21 cellular contexts compared by ENCODE assay signal in genomic region chr5:29079771-29080170, GRCh38.
DNase-seq lines count a peak whose midpoint lies in the region; ATAC-seq and TF ChIP-seq lines count a peak whose summit lies in the region.
"Had no signal": no experiment of that assay in that cellular context is flagged by ENCODE, and none has a peak within 500 bp of the region (broad histone marks: within the 10 kb centered on the region; RNA-seq: fewer than 3 reads in every experiment).

No MANE protein-coding gene starts in this region.

- H3K4me1 Mint-ChIP-seq in Calu3 (ENCODE audit: low read depth, unreplicated experiment), result peaks cover 9% of the 10 kb centered on the region
- H3K4me1 Mint-ChIP-seq: activated CD4-positive, alpha-beta memory T cell treated with anti-CD3 and anti-CD28 coated beads, Interleukin-2, amount 10 ng/mL, durations not matched to agents 7 days and 5 days; activated naive CD8-positive, alpha-beta T cell treated with anti-CD3 and anti-CD28 coated beads for 36 hours had no signal

- ATAC-seq in GM18868 (IDR thresholded peaks at IDR 0.05; ENCODE audit: unreplicated experiment), result no peak
- ATAC-seq in HG03571 (IDR thresholded peaks at IDR 0.05; ENCODE audit: unreplicated experiment), result no peak
- no peak for ATAC-seq in HG03280 (IDR thresholded peaks at IDR 0.05; ENCODE audit: unreplicated experiment)
- ATAC-seq: left colon, mucosa of descending colon had no signal

- no peaks in the 10 kb centered on the region for H3K36me3 Mint-ChIP-seq in Calu3 (ENCODE audit: insufficient read depth, unreplicated experiment)
- H3K36me3 Mint-ChIP-seq: activated naive CD8-positive, alpha-beta T cell treated with anti-CD3 and anti-CD28 coated beads for 36 hours had no signal

- no peak overlapping the region for H3K4me3 Mint-ChIP-seq in Calu3 (ENCODE audit: low read depth, unreplicated experiment)
- H3K4me3 Mint-ChIP-seq: activated CD4-positive, alpha-beta memory T cell treated with anti-CD3 and anti-CD28 coated beads, Interleukin-2, amount 10 ng/mL, durations not matched to agents 7 days and 5 days; activated naive CD8-positive, alpha-beta T cell treated with anti-CD3 and anti-CD28 coated beads for 36 hours had no signal

- H3K4me3 ChIP-seq in LNCaP clone FGC (ENCODE audit: low read depth, low read length), result no peak overlapping the region
- H3K4me3 ChIP-seq: mucosa of descending colon, SJSA1 had no signal

- CTCF ChIA-PET in Calu3 (lab: Charles Lee), result no interaction called here

- intact Hi-C loops in Calu3 (cut with micrococcal nuclease; ENCODE audit: unreplicated experiment), result no loop called here

- DNase-seq in Calu3 (peak; percentile 3), LNCaP clone FGC (ENCODE audit: low read depth) (no peak), islet precursor cell (peak; percentile 64), NOMO-1 treated with DMSO at 0.1 percent for 48 hours (lab: John Stamatoyannopoulos, UW; ENCODE audit: unreplicated experiment) (no peak)
- DNase-seq: activated CD4-positive, alpha-beta memory T cell treated with anti-CD3 and anti-CD28 coated beads, Interleukin-2, amount 10 ng/mL, durations not matched to agents 7 days and 5 days; activated naive CD8-positive, alpha-beta T cell treated with anti-CD3 and anti-CD28 coated beads for 36 hours; activated T-cell treated with anti-CD3 and anti-CD28 coated beads, Interleukin-2, amount 50 U/mL, for 48 hours; brain microvascular endothelial cell; DMS153; Karpas-422; left colon; NCI-H345; occipital lobe; stimulated activated CD4-positive, alpha-beta T cell treated with anti-CD3 and anti-CD28 coated beads, Interleukin-2, amount 100 ng/mL, for 24 hours had no signal

- H3K27ac Mint-ChIP-seq in Calu3 (ENCODE audit: unreplicated experiment), result no peak overlapping the region
- H3K27ac Mint-ChIP-seq: activated CD4-positive, alpha-beta memory T cell treated with anti-CD3 and anti-CD28 coated beads, Interleukin-2, amount 10 ng/mL, durations not matched to agents 7 days and 5 days; activated naive CD8-positive, alpha-beta T cell treated with anti-CD3 and anti-CD28 coated beads for 36 hours had no signal

- BruUV-seq in Calu3 (replicated peaks; lab: Mats Ljungman, UMichigan), result no TSS peak

- H3K27me3 Mint-ChIP-seq in Calu3 (ENCODE audit: unreplicated experiment), result no peaks in the 10 kb centered on the region
- H3K27me3 Mint-ChIP-seq: activated CD4-positive, alpha-beta memory T cell treated with anti-CD3 and anti-CD28 coated beads, Interleukin-2, amount 10 ng/mL, durations not matched to agents 7 days and 5 days; activated naive CD8-positive, alpha-beta T cell treated with anti-CD3 and anti-CD28 coated beads for 36 hours had no signal

- TF ChIP-seq CTCF in Calu3 (IDR thresholded peaks at IDR 0.05; ENCODE audit: unreplicated experiment) (peak; percentile 20), LNCaP clone FGC (IDR thresholded peaks at IDR 0.05; ENCODE audit: control insufficient read depth, extremely low read depth, insufficient read depth) (peak; percentile 17; the same call in 1 of the 2 replicates), VCaP (conservative IDR thresholded peaks at IDR 0.05) (peak; percentile 48)

- no peak overlapping the region for H3K27ac ChIP-seq in VCaP
- H3K27ac ChIP-seq: brain microvascular endothelial cell, epithelial cell of prostate, SJSA1 had no signal

- H3K9me3 Mint-ChIP-seq in Calu3 (ENCODE audit: low read depth, unreplicated experiment), result peaks cover 2% of the 10 kb centered on the region

Comparison
In these comparisons a context has a peak if more than half of its experiments do, and no peak if none do; other contexts are left out.
1. DNase-seq: peak in Calu3 (single experiment) and islet precursor cell (single experiment); none in LNCaP clone FGC (single experiment) and NOMO-1 treated with DMSO at 0.1 percent for 48 hours (single experiment).
2. Peak in every context shown above with its lines, with median percentiles within 50 percentile points of each other: CTCF ChIP-seq.